32 cellular contexts compared by ENCODE assay signal in the genomic region with DNA sequence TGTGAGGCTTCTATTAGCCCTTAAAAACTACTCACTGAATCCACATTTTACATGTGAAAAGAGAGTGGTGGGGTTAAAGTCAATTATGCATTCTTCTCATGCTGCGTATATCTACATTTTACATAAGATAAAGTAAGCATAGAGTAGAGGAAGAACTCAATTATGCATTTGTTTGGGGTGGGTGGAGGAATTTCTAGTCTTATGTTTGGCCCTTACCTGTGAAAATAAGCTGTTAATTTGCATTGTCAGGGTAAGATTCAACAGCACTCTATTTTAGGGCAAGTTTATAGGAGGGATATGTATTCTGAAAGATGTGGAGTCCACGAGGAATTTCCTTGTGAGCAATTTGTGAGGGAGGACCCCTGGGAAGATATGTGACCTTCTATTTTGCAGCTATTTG.
"Had no signal": no experiment of that assay in that cellular context is flagged by ENCODE, and none has a peak within 500 bp of the region (broad histone marks: within the 10 kb centered on the region; RNA-seq: fewer than 3 reads in every experiment).

No MANE protein-coding gene starts in this region.

- H3K27ac Mint-ChIP-seq: activated CD4-positive, alpha-beta memory T cell treated with anti-CD3 and anti-CD28 coated beads for 36 hours; activated CD4-positive, alpha-beta T cell treated with anti-CD3 and anti-CD28 coated beads for 36 hours; activated CD4-positive, alpha-beta T cell treated with anti-CD3 and anti-CD28 coated beads, Interleukin-2, amount 10 ng/mL, durations not matched to agents 24 days and 14 days; activated CD8-positive, alpha-beta memory T cell treated with anti-CD3 and anti-CD28 coated beads, Interleukin-2, amount 10 ng/mL, durations not matched to agents 7 days and 5 days; activated CD8-positive, alpha-beta T cell treated with anti-CD3 and anti-CD28 coated beads, Interleukin-2, amount 10 ng/mL, durations not matched to agents 7 days and 5 days; activated naive CD8-positive, alpha-beta T cell; activated T-cell treated with anti-CD3 and anti-CD28 coated beads, Interleukin-2, amount 50 U/mL, for 24 hours; activated T-cell treated with anti-CD3 and anti-CD28 coated beads, Interleukin-2, amount 50 U/mL, for 72 hours; T-helper 17 cell; T-helper 2 cell treated with Interferon-gamma antibody and Interleukin-4, amounts not matched to agents 5 μg/mL and 100 μg/mL, for 36 hours had no signal

- H3K36me3 ChIP-seq: adrenal gland, colonic mucosa, gastrocnemius medialis, heart left ventricle, WERI-Rb-1 had no signal

- DNase-seq: activated CD4-positive, alpha-beta memory T cell treated with anti-CD3 and anti-CD28 coated beads for 36 hours; activated CD4-positive, alpha-beta T cell treated with anti-CD3 and anti-CD28 coated beads for 36 hours; activated CD4-positive, alpha-beta T cell treated with anti-CD3 and anti-CD28 coated beads, Interleukin-2, amount 10 ng/mL, durations not matched to agents 24 days and 14 days; activated CD4-positive, CD25-positive, alpha-beta regulatory T cell; activated CD4-positive, CD25-positive, alpha-beta regulatory T cell treated with anti-CD3 and anti-CD28 coated beads, Interleukin-2, amount 50 U/mL, for 72 hours; activated CD8-positive, alpha-beta memory T cell treated with anti-CD3 and anti-CD28 coated beads, Interleukin-2, amount 10 ng/mL, durations not matched to agents 7 days and 5 days; activated CD8-positive, alpha-beta memory T cell treated with anti-CD3 and anti-CD28 coated beads, Interleukin-2, amount 50 U/mL, for 4 hours; activated CD8-positive, alpha-beta T cell treated with anti-CD3 and anti-CD28 coated beads, Interleukin-2, amount 10 ng/mL, durations not matched to agents 7 days and 5 days; activated gamma-delta T cell; activated naive CD4-positive, alpha-beta T cell; activated naive CD4-positive, alpha-beta T cell treated with anti-CD3 and anti-CD28 coated beads, Interleukin-2, amount 50 U/mL, for 16 hours; activated T-cell treated with anti-CD3 and anti-CD28 coated beads, Interleukin-2, amount 50 U/mL, for 24 hours; activated T-cell treated with anti-CD3 and anti-CD28 coated beads, Interleukin-2, amount 50 U/mL, for 72 hours; adrenal gland; amygdala; aorta; body of pancreas; central memory CD4-positive, alpha-beta T cell; cerebellar nuclear complex; colonic mucosa; effector CD8-positive, alpha-beta T cell; foreskin keratinocyte; gastrocnemius medialis; glutamatergic neuron; heart left ventricle; T-helper 1 cell; T-helper 17 cell; T1000; WERI-Rb-1 had no signal

- H3K9me3 Mint-ChIP-seq: activated CD4-positive, alpha-beta memory T cell treated with anti-CD3 and anti-CD28 coated beads for 36 hours; activated CD4-positive, alpha-beta T cell treated with anti-CD3 and anti-CD28 coated beads, Interleukin-2, amount 10 ng/mL, durations not matched to agents 24 days and 14 days; activated T-cell treated with anti-CD3 and anti-CD28 coated beads, Interleukin-2, amount 50 U/mL, for 24 hours; activated T-cell treated with anti-CD3 and anti-CD28 coated beads, Interleukin-2, amount 50 U/mL, for 72 hours; T-helper 2 cell treated with Interferon-gamma antibody and Interleukin-4, amounts not matched to agents 5 μg/mL and 100 μg/mL, for 36 hours had no signal

- H3K9me3 ChIP-seq: adrenal gland, body of pancreas, colonic mucosa, gastrocnemius medialis had no signal

- H3K4me3 ChIP-seq: adrenal gland, body of pancreas, colonic mucosa, gastrocnemius medialis, heart left ventricle had no signal

- H3K4me1 ChIP-seq: adrenal gland, body of pancreas, colonic mucosa, foreskin keratinocyte, heart left ventricle had no signal

- ATAC-seq: activated CD4-positive, alpha-beta T cell treated with anti-CD3 and anti-CD28 coated beads for 36 hours; activated CD8-positive, alpha-beta memory T cell treated with anti-CD3 and anti-CD28 coated beads, Interleukin-2, amount 10 ng/mL, durations not matched to agents 7 days and 5 days; activated CD8-positive, alpha-beta T cell treated with anti-CD3 and anti-CD28 coated beads, Interleukin-2, amount 10 ng/mL, durations not matched to agents 7 days and 5 days; activated T-cell treated with anti-CD3 and anti-CD28 coated beads, Interleukin-2, amount 50 U/mL, for 72 hours; body of pancreas; esophagus mucosa; foreskin keratinocyte; gastrocnemius medialis; heart left ventricle; T-helper 17 cell had no signal

- H3K4me1 Mint-ChIP-seq: activated CD4-positive, alpha-beta T cell treated with anti-CD3 and anti-CD28 coated beads for 36 hours; activated CD4-positive, alpha-beta T cell treated with anti-CD3 and anti-CD28 coated beads, Interleukin-2, amount 10 ng/mL, durations not matched to agents 24 days and 14 days; activated CD8-positive, alpha-beta memory T cell treated with anti-CD3 and anti-CD28 coated beads, Interleukin-2, amount 10 ng/mL, durations not matched to agents 7 days and 5 days; T-helper 17 cell had no signal

- H3K4me3 Mint-ChIP-seq: activated CD4-positive, alpha-beta memory T cell treated with anti-CD3 and anti-CD28 coated beads for 36 hours; activated CD4-positive, alpha-beta T cell treated with anti-CD3 and anti-CD28 coated beads for 36 hours; activated CD4-positive, alpha-beta T cell treated with anti-CD3 and anti-CD28 coated beads, Interleukin-2, amount 10 ng/mL, durations not matched to agents 24 days and 14 days; activated CD8-positive, alpha-beta memory T cell treated with anti-CD3 and anti-CD28 coated beads, Interleukin-2, amount 10 ng/mL, durations not matched to agents 7 days and 5 days; activated CD8-positive, alpha-beta T cell treated with anti-CD3 and anti-CD28 coated beads, Interleukin-2, amount 10 ng/mL, durations not matched to agents 7 days and 5 days; activated naive CD8-positive, alpha-beta T cell; activated T-cell treated with anti-CD3 and anti-CD28 coated beads, Interleukin-2, amount 50 U/mL, for 24 hours; activated T-cell treated with anti-CD3 and anti-CD28 coated beads, Interleukin-2, amount 50 U/mL, for 72 hours; T-helper 17 cell; T-helper 2 cell treated with Interferon-gamma antibody and Interleukin-4, amounts not matched to agents 5 μg/mL and 100 μg/mL, for 36 hours had no signal

- H3K27me3 ChIP-seq: adrenal gland, body of pancreas, colonic mucosa, foreskin keratinocyte, gastrocnemius medialis, heart left ventricle had no signal

- H3K27ac ChIP-seq: adrenal gland, body of pancreas, colonic mucosa, foreskin keratinocyte, gastrocnemius medialis, heart left ventricle, WERI-Rb-1 had no signal

- H3K36me3 Mint-ChIP-seq: activated CD4-positive, alpha-beta memory T cell treated with anti-CD3 and anti-CD28 coated beads for 36 hours; activated CD8-positive, alpha-beta memory T cell treated with anti-CD3 and anti-CD28 coated beads, Interleukin-2, amount 10 ng/mL, durations not matched to agents 7 days and 5 days; activated naive CD8-positive, alpha-beta T cell had no signal
